ENCODE assay signal across 11 cellular contexts in the genomic region with DNA sequence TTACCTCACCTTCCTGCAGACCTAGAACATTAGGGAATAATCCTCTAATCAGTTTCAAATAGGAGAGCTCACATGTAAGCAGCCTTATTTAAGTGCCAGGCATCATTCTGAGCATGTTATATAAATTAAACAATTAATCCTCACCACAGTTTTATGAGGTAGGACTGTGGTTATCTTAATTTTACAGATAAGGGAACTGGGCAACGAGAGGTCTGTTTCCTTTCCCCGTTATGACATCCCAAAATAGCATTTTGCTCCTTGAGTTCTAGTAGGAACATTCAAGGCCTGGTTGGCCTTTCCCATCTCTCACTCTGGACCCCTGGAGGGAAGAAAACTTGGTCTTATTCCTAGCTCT. TPM values are rescaled to one million over a fixed set of nuclear protein-coding genes. Genes with fewer than 3 reads are reported as not detected.
DNase-seq lines count a peak whose midpoint lies in the region; ATAC-seq and TF ChIP-seq lines count a peak whose summit lies in the region.
"Had no signal": no experiment of that assay in that cellular context is flagged by ENCODE, and none has a peak within 500 bp of the region (broad histone marks: within the 10 kb centered on the region; RNA-seq: fewer than 3 reads in every experiment).

No MANE protein-coding gene starts in this region.

- H2BK120ac ChIP-seq in neuronal stem cell (ENCODE audit: low read depth, low read length), result no peak overlapping the region

- WGBS in neuronal stem cell (ENCODE audit: extremely low coverage in 2 of 2, insufficient read length in 2 of 2, insufficient replicate concordance in 1 of 2), 2 donors, result no CpG with 5 or more reads among the region's 2 CpGs

- no peak for ATAC-seq in CD8-positive, alpha-beta T cell
- peak; percentile 3 for ATAC-seq in HG03354 (IDR thresholded peaks at IDR 0.05; ENCODE audit: poor library complexity, severe bottlenecking, unreplicated experiment)
- no peak for ATAC-seq in central memory CD8-positive, alpha-beta T cell (replicated peaks; ENCODE audit: extremely low read depth, poor library complexity, severe bottlenecking)
- ATAC-seq in GM19023 (IDR thresholded peaks at IDR 0.05; ENCODE audit: unreplicated experiment), result no peak
- ATAC-seq in GM21381 (IDR thresholded peaks at IDR 0.05; ENCODE audit: unreplicated experiment), result no peak

- H3K4me3 ChIP-seq in CD8-positive, alpha-beta T cell (ENCODE audit: low read depth, low read length), result peak overlapping the region; percentile 16
- H3K4me3 ChIP-seq in neuronal stem cell (ENCODE audit: low read length in 2 of 2), result no peak overlapping the region

- H3K27me3 ChIP-seq in CD8-positive, alpha-beta T cell (ENCODE audit: insufficient read depth, low read length), result no peaks in the 10 kb centered on the region
- H3K27me3 ChIP-seq in neuronal stem cell (ENCODE audit: control insufficient read depth in 3 of 3, insufficient read depth in 3 of 3, low read depth in 1 of 3, low read length in 3 of 3), result no peaks in the 10 kb centered on the region

- no peaks in the 10 kb centered on the region for H3K27me3 Mint-ChIP-seq in CD8-positive, alpha-beta T cell (ENCODE audit: low read depth)
- no peaks in the 10 kb centered on the region for H3K27me3 Mint-ChIP-seq in central memory CD8-positive, alpha-beta T cell

- no peak overlapping the region for H3K18ac ChIP-seq in neuronal stem cell (ENCODE audit: low read length)

- H4K8ac ChIP-seq in neuronal stem cell (ENCODE audit: low read depth, low read length), result no peak overlapping the region

- intact Hi-C loops in CD8-positive, alpha-beta T cell (cut with DNase I, micrococcal nuclease), result loop anchor here (5.0 to 10.0 kb wide), 3 partner anchors 65 to 475 kb away; partner anchors contain the start of gene HACD4 (in 1 of the 2)

- H3K4me1 Mint-ChIP-seq in CD8-positive, alpha-beta T cell (ENCODE audit: low read depth), result peaks cover 30% of the 10 kb centered on the region
- H3K4me1 Mint-ChIP-seq in central memory CD8-positive, alpha-beta T cell, result peaks cover 35% of the 10 kb centered on the region

- peak overlapping the region; percentile 42 for H2AFZ ChIP-seq in neuronal stem cell (ENCODE audit: low read length)

- H3K27ac Mint-ChIP-seq in CD8-positive, alpha-beta T cell, result peak overlapping the region; percentile 83
- peak overlapping the region; percentile 92 for H3K27ac Mint-ChIP-seq in central memory CD8-positive, alpha-beta T cell (ENCODE audit: low read depth)

- no peaks in the 10 kb centered on the region for H3K9me3 Mint-ChIP-seq in CD8-positive, alpha-beta T cell
- no peaks in the 10 kb centered on the region for H3K9me3 Mint-ChIP-seq in central memory CD8-positive, alpha-beta T cell

- H3K4me3 Mint-ChIP-seq in CD8-positive, alpha-beta T cell, result peak overlapping the region; percentile 74
- peak overlapping the region; percentile 70 for H3K4me3 Mint-ChIP-seq in central memory CD8-positive, alpha-beta T cell

- POLR2A ChIA-PET in CD8-positive, alpha-beta T cell (lab: Charles Lee), result interaction anchor here (0.8 to 1.0 kb wide), 2 partner anchors 10 to 116 kb away, joined by 3 read pairs; no protein-coding TSS in a partner anchor

- no peak overlapping the region for H2AK5ac ChIP-seq in neuronal stem cell (ENCODE audit: low read depth, low read length)

- CTCF ChIA-PET in CD8-positive, alpha-beta T cell (lab: Charles Lee), result interaction anchor here (0.5 to 1.4 kb wide), 3 partner anchors 14 to 473 kb away, joined by 3 to 5 read pairs (median 3); no protein-coding TSS in a partner anchor

- H3K9ac ChIP-seq in neuronal stem cell (ENCODE audit: low read depth, low read length, poor library complexity), result no peak overlapping the region

- no peak overlapping the region for H4K91ac ChIP-seq in neuronal stem cell (ENCODE audit: low read depth, low read length, poor library complexity)

- no peak overlapping the region for H2BK15ac ChIP-seq in neuronal stem cell (ENCODE audit: low read length)

- no peaks in the 10 kb centered on the region for H3K36me3 ChIP-seq in CD8-positive, alpha-beta T cell (ENCODE audit: insufficient read depth, low read length)
- no peaks in the 10 kb centered on the region for H3K36me3 ChIP-seq in neuronal stem cell (replicated peaks in 1 of 2; ENCODE audit: control insufficient read depth in 2 of 2, insufficient read depth in 2 of 2, low read length in 2 of 2)

- no peak overlapping the region for H3K23ac ChIP-seq in neuronal stem cell (ENCODE audit: low read depth, low read length, poor library complexity)

- H3K79me1 ChIP-seq in neuronal stem cell (ENCODE audit: low read depth, low read length), result no peaks in the 10 kb centered on the region

- H3K4ac ChIP-seq in neuronal stem cell (ENCODE audit: low read length), result no peak overlapping the region

- no peak overlapping the region for H2BK12ac ChIP-seq in neuronal stem cell (ENCODE audit: low read length)

- H3K14ac ChIP-seq in neuronal stem cell (ENCODE audit: low read length), result no peak overlapping the region

- H3K27ac ChIP-seq in CD8-positive, alpha-beta T cell (ENCODE audit: low read depth, low read length), result no peak overlapping the region
- H3K27ac ChIP-seq in neuronal stem cell (replicated peaks; ENCODE audit: low read length), result no peak overlapping the region
- H3K27ac ChIP-seq: VCaP had no signal

- no peak overlapping the region for H3K4me2 ChIP-seq in neuronal stem cell (ENCODE audit: insufficient read depth, low read length, poor library complexity, severe bottlenecking)

- no peak for DNase-seq in CD8-positive, alpha-beta T cell
- DNase-seq in central memory CD8-positive, alpha-beta T cell (ENCODE audit: low spot score in 2 of 2), result no peak
- DNase-seq in neuronal stem cell (ENCODE audit: low spot score) (no peak), GM19240 (ENCODE audit: insufficient read length, low spot score) (no peak), COLO668 (lab: John Stamatoyannopoulos, UW; ENCODE audit: unreplicated experiment) (no peak)

- H3K9me3 ChIP-seq in CD8-positive, alpha-beta T cell (ENCODE audit: low read length), result no peaks in the 10 kb centered on the region
- no peaks in the 10 kb centered on the region for H3K9me3 ChIP-seq in neuronal stem cell (replicated peaks in 1 of 2; ENCODE audit: control insufficient read depth in 2 of 2, insufficient read depth in 1 of 2, low read depth in 1 of 2, low read length in 2 of 2)

- TF ChIP-seq CTCF in CD8-positive, alpha-beta T cell (IDR thresholded peaks at IDR 0.05), result no peak

- no peaks in the 10 kb centered on the region for H3K36me3 Mint-ChIP-seq in CD8-positive, alpha-beta T cell
- H3K36me3 Mint-ChIP-seq in central memory CD8-positive, alpha-beta T cell (ENCODE audit: insufficient read depth), result peaks cover 6% of the 10 kb centered on the region

- H3K4me1 ChIP-seq in CD8-positive, alpha-beta T cell (ENCODE audit: insufficient read depth, low read length), result peaks cover 12% of the 10 kb centered on the region
- H3K4me1 ChIP-seq in neuronal stem cell (ENCODE audit: control insufficient read depth in 2 of 2, insufficient read depth in 1 of 2, low read depth in 1 of 2, low read length in 2 of 2), result no peaks in the 10 kb centered on the region

- H2BK5ac ChIP-seq in neuronal stem cell (ENCODE audit: low read length), result no peak overlapping the region

RNA-seq across cellular contexts. Expression of gene IFNB1, which starts 19.1 kb away (rescaled TPM):
- not detected for total RNA-seq in CD8-positive, alpha-beta T cell
- not detected for polyA plus RNA-seq in neuronal stem cell (2013, experiment 1 of 2)
- polyA plus RNA-seq in neuronal stem cell (2013, experiment 2 of 2), result not detected
- total RNA-seq: LHCN-M2, occipital lobe had no signal

RNA-seq across cellular contexts. Expression of gene IFNW1, which starts 44.8 kb away (rescaled TPM):
- not detected for total RNA-seq in CD8-positive, alpha-beta T cell
- not detected for polyA plus RNA-seq in neuronal stem cell (2013, experiment 1 of 2)
- not detected for polyA plus RNA-seq in neuronal stem cell (2013, experiment 2 of 2)
- total RNA-seq: LHCN-M2, occipital lobe had no signal
